13 cellular contexts compared by ENCODE assay signal in genomic region chr3:52248816-52249547, GRCh38. TPM values are rescaled to one million over a fixed set of nuclear protein-coding genes. Genes with fewer than 3 reads are reported as not detected.
DNase-seq lines count a peak whose midpoint lies in the region; ATAC-seq and TF ChIP-seq lines count a peak whose summit lies in the region.
"Had no signal": no experiment of that assay in that cellular context is flagged by ENCODE, and none has a peak within 500 bp of the region (broad histone marks: within the 10 kb centered on the region; RNA-seq: fewer than 3 reads in every experiment).

No MANE protein-coding gene starts in this region.

- H3K27ac ChIP-seq in left ventricle myocardium inferior (replicated peaks) (no peak overlapping the region), temporal lobe (ENCODE audit: low read depth, low read length) (peak overlapping the region; percentile 2)
- H3K27ac ChIP-seq: brain microvascular endothelial cell, transverse colon had no signal

- no peak overlapping the region for H3K4me3 Mint-ChIP-seq in activated naive CD4-positive, alpha-beta T cell treated with anti-CD3 and anti-CD28 coated beads for 36 hours
- H3K4me3 Mint-ChIP-seq in activated CD8-positive, alpha-beta memory T cell treated with anti-CD3 and anti-CD28 coated beads, Interleukin-2, amount 10 ng/mL, durations not matched to agents 7 days and 5 days, result peak overlapping the region; percentile 23

- H3K9me3 Mint-ChIP-seq in activated naive CD4-positive, alpha-beta T cell treated with anti-CD3 and anti-CD28 coated beads for 36 hours, result peaks cover 3% of the 10 kb centered on the region
- H3K9me3 Mint-ChIP-seq in activated CD8-positive, alpha-beta memory T cell treated with anti-CD3 and anti-CD28 coated beads, Interleukin-2, amount 10 ng/mL, durations not matched to agents 7 days and 5 days (ENCODE audit: low read depth), result no peaks in the 10 kb centered on the region

- peak; percentile 49 for DNase-seq in activated naive CD4-positive, alpha-beta T cell treated with anti-CD3 and anti-CD28 coated beads for 36 hours
- no peak for DNase-seq in activated naive CD4-positive, alpha-beta T cell treated with Interleukin-2 at 50 U/mL for 16 hours
- DNase-seq in activated CD8-positive, alpha-beta memory T cell treated with anti-CD3 and anti-CD28 coated beads, Interleukin-2, amount 10 ng/mL, durations not matched to agents 7 days and 5 days, result no peak
- peak; percentile 59 for DNase-seq in left ventricle myocardium inferior
- no peak for DNase-seq in GF-D8 (lab: John Stamatoyannopoulos, UW)
- DNase-seq: brain microvascular endothelial cell, NCI-H446 treated with DMSO at 0.1 percent for 48 hours, transverse colon had no signal

- no peak for TF ChIP-seq CTCF in left ventricle myocardium inferior (IDR thresholded peaks at IDR 0.05; ENCODE audit: borderline replicate concordance)

- ATAC-seq in activated CD8-positive, alpha-beta memory T cell treated with anti-CD3 and anti-CD28 coated beads, Interleukin-2, amount 10 ng/mL, durations not matched to agents 7 days and 5 days, result no peak
- ATAC-seq in HG03196 (IDR thresholded peaks at IDR 0.05; ENCODE audit: unreplicated experiment) (no peak), HG03095 (IDR thresholded peaks at IDR 0.05; ENCODE audit: unreplicated experiment) (no peak)

- H3K27ac Mint-ChIP-seq in activated naive CD4-positive, alpha-beta T cell treated with anti-CD3 and anti-CD28 coated beads for 36 hours, result peak overlapping the region; percentile 99
- peak overlapping the region; percentile 90 for H3K27ac Mint-ChIP-seq in activated CD8-positive, alpha-beta memory T cell treated with anti-CD3 and anti-CD28 coated beads, Interleukin-2, amount 10 ng/mL, durations not matched to agents 7 days and 5 days

- peaks cover 73% of the 10 kb centered on the region for H3K36me3 Mint-ChIP-seq in activated naive CD4-positive, alpha-beta T cell treated with anti-CD3 and anti-CD28 coated beads for 36 hours (ENCODE audit: low read depth)
- peaks cover 51% of the 10 kb centered on the region for H3K36me3 Mint-ChIP-seq in activated CD8-positive, alpha-beta memory T cell treated with anti-CD3 and anti-CD28 coated beads, Interleukin-2, amount 10 ng/mL, durations not matched to agents 7 days and 5 days

- peaks cover 78% of the 10 kb centered on the region for H3K4me1 Mint-ChIP-seq in activated naive CD4-positive, alpha-beta T cell treated with anti-CD3 and anti-CD28 coated beads for 36 hours (ENCODE audit: low read depth)
- peaks cover 79% of the 10 kb centered on the region for H3K4me1 Mint-ChIP-seq in activated CD8-positive, alpha-beta memory T cell treated with anti-CD3 and anti-CD28 coated beads, Interleukin-2, amount 10 ng/mL, durations not matched to agents 7 days and 5 days

- H3K4me1 ChIP-seq in left ventricle myocardium inferior, result peaks cover 53% of the 10 kb centered on the region

- CTCF ChIA-PET in activated naive CD4-positive, alpha-beta T cell treated with anti-CD3 and anti-CD28 coated beads for 36 hours (lab: Charles Lee), result interaction anchor here (0.8 to 10.5 kb wide), 9 partner anchors 9 to 90 kb away, joined by 3 to 49 read pairs (median 4); no protein-coding TSS in a partner anchor
- CTCF ChIA-PET in activated CD8-positive, alpha-beta memory T cell treated with anti-CD3 and anti-CD28 coated beads, Interleukin-2, amount 10 ng/mL, durations not matched to agents 7 days and 5 days (lab: Charles Lee), result interaction anchor here (1.7 to 7.5 kb wide), 7 partner anchors 16 to 30 kb away, joined by 4 to 48 read pairs (median 7); partner anchors contain the start of genes TLR9 and WDR82

- H3K27me3 ChIP-seq in left ventricle myocardium inferior (ENCODE audit: low read depth), result no peaks in the 10 kb centered on the region
- H3K27me3 ChIP-seq: brain microvascular endothelial cell, transverse colon had no signal

- intact Hi-C loops in activated naive CD4-positive, alpha-beta T cell treated with anti-CD3 and anti-CD28 coated beads for 36 hours (cut with micrococcal nuclease), result no loop called here
- intact Hi-C loops in left ventricle myocardium inferior (cut with micrococcal nuclease), result no loop called here

- H3K4me3 ChIP-seq in left ventricle myocardium inferior, result no peak overlapping the region
- H3K4me3 ChIP-seq: transverse colon had no signal

- peaks cover 47% of the 10 kb centered on the region for H3K36me3 ChIP-seq in left ventricle myocardium inferior
- H3K36me3 ChIP-seq: transverse colon had no signal

- H3K27me3 Mint-ChIP-seq in activated naive CD4-positive, alpha-beta T cell treated with anti-CD3 and anti-CD28 coated beads for 36 hours (ENCODE audit: low read depth), result no peaks in the 10 kb centered on the region
- no peaks in the 10 kb centered on the region for H3K27me3 Mint-ChIP-seq in activated CD8-positive, alpha-beta memory T cell treated with anti-CD3 and anti-CD28 coated beads, Interleukin-2, amount 10 ng/mL, durations not matched to agents 7 days and 5 days

- H3K9me3 ChIP-seq in left ventricle myocardium inferior (replicated peaks), result no peaks in the 10 kb centered on the region
- H3K9me3 ChIP-seq: transverse colon had no signal

RNA-seq across cellular contexts. Expression of gene PPM1M, which starts 3.4 kb away (rescaled TPM):
- total RNA-seq in activated naive CD4-positive, alpha-beta T cell treated with anti-CD3 and anti-CD28 coated beads for 36 hours, result 100 to 1,000 TPM; 107 to 108 TPM
- 10 to 100 TPM; 91.1 to 94.1 TPM for total RNA-seq in activated CD8-positive, alpha-beta memory T cell treated with anti-CD3 and anti-CD28 coated beads, Interleukin-2, amount 10 ng/mL, durations not matched to agents 7 days and 5 days
- total RNA-seq in left ventricle myocardium inferior (9.2 TPM), temporal lobe (6.9 TPM)

RNA-seq across cellular contexts. Expression of gene TWF2, which starts 10.0 kb away (rescaled TPM):
- total RNA-seq in activated naive CD4-positive, alpha-beta T cell treated with anti-CD3 and anti-CD28 coated beads for 36 hours, result 10 to 100 TPM; 89.1 to 91.3 TPM
- 100 to 1,000 TPM; 110 to 131 TPM for total RNA-seq in activated CD8-positive, alpha-beta memory T cell treated with anti-CD3 and anti-CD28 coated beads, Interleukin-2, amount 10 ng/mL, durations not matched to agents 7 days and 5 days
- 115 TPM for total RNA-seq in left ventricle myocardium inferior
- 17.2 TPM for total RNA-seq in temporal lobe

RNA-seq across cellular contexts. Expression of gene TLR9, which starts 23.5 kb away (rescaled TPM):
- total RNA-seq in activated naive CD4-positive, alpha-beta T cell treated with anti-CD3 and anti-CD28 coated beads for 36 hours, result under 1 TPM; 0.62 to 0.89 TPM
- total RNA-seq in activated CD8-positive, alpha-beta memory T cell treated with anti-CD3 and anti-CD28 coated beads, Interleukin-2, amount 10 ng/mL, durations not matched to agents 7 days and 5 days, result under 1 TPM in 1 of 2 experiments, not detected in 1; 0.64 TPM
- total RNA-seq in left ventricle myocardium inferior, result 0.66 TPM
- not detected for total RNA-seq in temporal lobe
- total RNA-seq: glomerular endothelial cell, HT-29 had no signal

RNA-seq across cellular contexts. Expression of gene WDR82, which starts 29.5 kb away (rescaled TPM):
- 100 to 1,000 TPM; 176 to 177 TPM for total RNA-seq in activated naive CD4-positive, alpha-beta T cell treated with anti-CD3 and anti-CD28 coated beads for 36 hours
- total RNA-seq in activated CD8-positive, alpha-beta memory T cell treated with anti-CD3 and anti-CD28 coated beads, Interleukin-2, amount 10 ng/mL, durations not matched to agents 7 days and 5 days, result 100 to 1,000 TPM; 114 to 132 TPM
- total RNA-seq in left ventricle myocardium inferior, result 61.6 TPM
- total RNA-seq in temporal lobe, result 135 TPM

RNA-seq across cellular contexts. Expression of gene GLYCTK, which starts 38.6 kb away (rescaled TPM):
- 10 to 100 TPM; 25.9 to 27.7 TPM for total RNA-seq in activated naive CD4-positive, alpha-beta T cell treated with anti-CD3 and anti-CD28 coated beads for 36 hours
- 10 to 100 TPM; 23.2 to 29.4 TPM for total RNA-seq in activated CD8-positive, alpha-beta memory T cell treated with anti-CD3 and anti-CD28 coated beads, Interleukin-2, amount 10 ng/mL, durations not matched to agents 7 days and 5 days
- total RNA-seq in left ventricle myocardium inferior (4.0 TPM), temporal lobe (1.2 TPM)

Comparison
In these comparisons a context has a peak if more than half of its experiments do, and no peak if none do; other contexts are left out.
1. DNase-seq: peak in activated naive CD4-positive, alpha-beta T cell treated with anti-CD3 and anti-CD28 coated beads for 36 hours (single experiment) and left ventricle myocardium inferior (single experiment); none in activated naive CD4-positive, alpha-beta T cell treated with Interleukin-2 at 50 U/mL for 16 hours (single experiment), activated CD8-positive, alpha-beta memory T cell treated with anti-CD3 and anti-CD28 coated beads, Interleukin-2, amount 10 ng/mL, durations not matched to agents 7 days and 5 days (single experiment) and GF-D8 (single experiment).